ENCODE assay signal across 8 cellular contexts in the genomic region with DNA sequence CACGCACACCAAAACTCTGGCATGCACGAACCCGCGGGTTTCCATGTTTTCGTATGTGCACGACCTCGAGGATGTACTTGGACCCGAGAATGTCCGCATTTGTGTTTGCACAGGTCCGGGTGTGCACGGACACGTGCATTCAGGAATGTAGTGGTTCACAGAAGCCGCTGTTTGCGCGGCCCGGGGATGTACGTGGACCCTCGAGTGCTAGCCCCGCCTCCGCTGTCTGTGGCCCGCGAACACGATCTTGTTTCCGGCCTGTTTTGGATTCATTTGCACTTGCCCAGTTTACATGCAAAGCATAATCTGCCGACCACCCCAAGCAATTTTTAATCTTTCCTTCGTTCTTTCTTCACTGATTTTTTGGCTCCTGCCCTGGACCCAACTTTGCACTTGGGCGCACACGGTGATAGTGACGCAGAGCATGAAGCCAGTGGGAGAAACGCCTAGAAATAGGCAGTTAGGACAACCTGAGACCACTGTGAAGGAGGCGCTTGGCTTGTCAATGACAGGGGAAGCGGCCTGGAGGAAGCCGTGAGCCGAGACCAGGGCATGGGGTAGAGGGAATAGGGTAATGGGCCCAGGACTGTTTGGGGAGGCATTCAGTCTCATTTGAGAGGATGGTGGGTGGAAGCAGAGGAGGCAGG. TPM values are rescaled to one million over a fixed set of nuclear protein-coding genes. Genes with fewer than 3 reads are reported as not detected.
A peak's percentile ranks its signal among the peaks of the same experiment; 100 is the strongest.
DNase-seq lines count a peak whose midpoint lies in the region; ATAC-seq and TF ChIP-seq lines count a peak whose summit lies in the region.

No MANE protein-coding gene starts in this region.

- peaks cover 4 to 5% of the 10 kb centered on the region in 2 donors for H3K4me1 Mint-ChIP-seq in effector memory CD8-positive, alpha-beta T cell (ENCODE audit: low read depth in 2 of 2)

- no peak overlapping the region for H3K9ac ChIP-seq in neuronal stem cell (ENCODE audit: low read depth, low read length, poor library complexity)

- peak overlapping the region; percentile 99 for H2BK15ac ChIP-seq in neuronal stem cell (ENCODE audit: low read length)

- H2AFZ ChIP-seq in neuronal stem cell (ENCODE audit: low read length): peak overlapping the region; percentile 12

- peaks cover 6 to 10% of the 10 kb centered on the region in 2 donors for H3K9me3 ChIP-seq in neuronal stem cell (replicated peaks in 1 of 2; ENCODE audit: control insufficient read depth in 2 of 2, insufficient read depth in 1 of 2, low read depth in 1 of 2, low read length in 2 of 2)

- H3K4me3 ChIP-seq in LNCaP clone FGC (ENCODE audit: low read depth, low read length) (peak overlapping the region; percentile 32), neuronal stem cell (ENCODE audit: low read length in 2 of 2) (no peak overlapping the region)

- H3K4ac ChIP-seq in neuronal stem cell (ENCODE audit: low read length): peak overlapping the region; percentile 87

- H3K27ac ChIP-seq in C4-2B: peak overlapping the region; percentile 51
- peak overlapping the region; percentile 58 for H3K27ac ChIP-seq in neuronal stem cell (replicated peaks; ENCODE audit: low read length)

- H3K23ac ChIP-seq in neuronal stem cell (ENCODE audit: low read depth, low read length, poor library complexity): peak overlapping the region; percentile 45

- H3K4me1 ChIP-seq in neuronal stem cell (ENCODE audit: control insufficient read depth in 2 of 2, insufficient read depth in 1 of 2, low read depth in 1 of 2, low read length in 2 of 2): peaks cover 11 to 24% of the 10 kb centered on the region in 2 donors

- peak overlapping the region; percentile 99 for H4K8ac ChIP-seq in neuronal stem cell (ENCODE audit: low read depth, low read length)

- peak overlapping the region; percentile 98 for H3K18ac ChIP-seq in neuronal stem cell (ENCODE audit: low read length)

- TF ChIP-seq CTCF in C4-2B (conservative IDR thresholded peaks at IDR 0.05) (no peak), LNCaP clone FGC (IDR thresholded peaks at IDR 0.05; ENCODE audit: control insufficient read depth, extremely low read depth, insufficient read depth) (no peak)

- H2BK5ac ChIP-seq in neuronal stem cell (ENCODE audit: low read length): peak overlapping the region; percentile 87

- no peak overlapping the region for H3K4me2 ChIP-seq in neuronal stem cell (ENCODE audit: insufficient read depth, low read length, poor library complexity, severe bottlenecking)

- no peaks in the 10 kb centered on the region for H3K27me3 Mint-ChIP-seq in effector memory CD8-positive, alpha-beta T cell

- H3K9me3 Mint-ChIP-seq in effector memory CD8-positive, alpha-beta T cell: no peaks in the 10 kb centered on the region

- ATAC-seq in effector memory CD8-positive, alpha-beta T cell (replicated peaks): no peak
- ATAC-seq in HG03378 (IDR thresholded peaks at IDR 0.05; ENCODE audit: unreplicated experiment): no peak
- no peak for ATAC-seq in HG03280 (IDR thresholded peaks at IDR 0.05; ENCODE audit: unreplicated experiment)
- ATAC-seq in GM18909 (IDR thresholded peaks at IDR 0.05; ENCODE audit: poor library complexity, unreplicated experiment): no peak

- peak overlapping the region; percentile 95 for H2AK5ac ChIP-seq in neuronal stem cell (ENCODE audit: low read depth, low read length)

- peak overlapping the region; percentile 92 to 95 for H3K27ac Mint-ChIP-seq in effector memory CD8-positive, alpha-beta T cell

- peaks cover 0 to 9% (median 0%) of the 10 kb centered on the region in 3 experiments for H3K27me3 ChIP-seq in neuronal stem cell (ENCODE audit: control insufficient read depth in 3 of 3, insufficient read depth in 3 of 3, low read depth in 1 of 3, low read length in 3 of 3)

- no CpG with 5 or more reads among the region's 34 CpGs for WGBS in neuronal stem cell (ENCODE audit: extremely low coverage in 2 of 2, insufficient read length in 2 of 2, insufficient replicate concordance in 1 of 2), 2 donors

- peaks cover 23% of the 10 kb centered on the region for H3K36me3 Mint-ChIP-seq in effector memory CD8-positive, alpha-beta T cell (ENCODE audit: insufficient read depth)

- peak overlapping the region; percentile 49 for H3K14ac ChIP-seq in neuronal stem cell (ENCODE audit: low read length)

- H3K36me3 ChIP-seq in neuronal stem cell (replicated peaks in 1 of 2; ENCODE audit: control insufficient read depth in 2 of 2, insufficient read depth in 2 of 2, low read length in 2 of 2): no peaks in the 10 kb centered on the region

- peak overlapping the region; percentile 69 to 73 for H3K4me3 Mint-ChIP-seq in effector memory CD8-positive, alpha-beta T cell

- H2BK120ac ChIP-seq in neuronal stem cell (ENCODE audit: low read depth, low read length): peak overlapping the region; percentile 99

- peak overlapping the region; percentile 82 for H2BK12ac ChIP-seq in neuronal stem cell (ENCODE audit: low read length)

- peaks cover 2% of the 10 kb centered on the region for H3K79me1 ChIP-seq in neuronal stem cell (ENCODE audit: low read depth, low read length)

- peak overlapping the region; percentile 100 for H4K91ac ChIP-seq in neuronal stem cell (ENCODE audit: low read depth, low read length, poor library complexity)

- no peak for DNase-seq in LNCaP clone FGC (ENCODE audit: low read depth)
- DNase-seq in effector memory CD8-positive, alpha-beta T cell: no peak
- no peak for DNase-seq in neuronal stem cell (ENCODE audit: low spot score)
- DNase-seq in epidermal melanocyte (ENCODE audit: insufficient read length, low spot score): no peak

RNA-seq across cellular contexts. Expression of a gene that starts 45.4 kb away (rescaled TPM):
- polyA plus RNA-seq in neuronal stem cell (2013, experiment 1 of 2): 3,606 TPM
- polyA plus RNA-seq in neuronal stem cell (2013, experiment 2 of 2): 3,678 TPM
